Comparison of ENCODE assay signal across 29 cellular contexts in the genomic region with DNA sequence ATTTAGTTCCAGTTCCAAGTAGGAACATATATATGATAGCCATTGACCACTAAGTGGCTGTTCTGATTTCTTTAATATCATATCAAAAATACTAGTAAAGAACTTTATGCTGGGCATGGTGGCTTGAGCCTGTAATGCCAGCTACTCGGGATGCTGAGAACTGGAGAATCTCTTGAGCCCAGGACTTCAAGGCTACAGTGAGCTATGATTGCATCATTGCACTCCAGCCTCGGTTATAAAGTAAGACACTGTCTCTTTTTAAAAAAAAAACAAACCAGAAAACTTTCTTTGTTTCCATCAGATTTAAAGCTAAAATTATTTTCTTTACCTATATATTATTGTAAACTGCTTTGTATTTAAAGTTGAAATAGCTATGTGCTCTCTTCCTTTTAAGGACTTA.
"Had no signal": no experiment of that assay in that cellular context is flagged by ENCODE, and none has a peak within 500 bp of the region (broad histone marks: within the 10 kb centered on the region; RNA-seq: fewer than 3 reads in every experiment).

No MANE protein-coding gene starts in this region.

- H3K4me1 ChIP-seq: Peyer's patch, SJCRH30 had no signal

- H3K9me3 Mint-ChIP-seq: activated CD4-positive, alpha-beta memory T cell treated with anti-CD3 and anti-CD28 coated beads for 36 hours; activated CD4-positive, alpha-beta T cell treated with anti-CD3 and anti-CD28 coated beads, Interleukin-2, amount 10 ng/mL, durations not matched to agents 7 days and 5 days; activated naive CD8-positive, alpha-beta T cell treated with anti-CD3 and anti-CD28 coated beads, Interleukin-2, amount 10 ng/mL, durations not matched to agents 7 days and 5 days; activated T-helper 17 cell treated with anti-CD3 and anti-CD28 coated beads, Interleukin-2, amount 50 U/mL, for 72 hours; brain had no signal

- H3K4me3 ChIP-seq: Peyer's patch, SJCRH30 had no signal

- FAIRE-seq: astrocyte, colon had no signal

- H3K27ac Mint-ChIP-seq: activated CD4-positive, alpha-beta memory T cell treated with anti-CD3 and anti-CD28 coated beads for 36 hours; activated CD4-positive, alpha-beta T cell treated with anti-CD3 and anti-CD28 coated beads, Interleukin-2, amount 10 ng/mL, durations not matched to agents 7 days and 5 days; activated naive CD8-positive, alpha-beta T cell treated with anti-CD3 and anti-CD28 coated beads, Interleukin-2, amount 10 ng/mL, durations not matched to agents 7 days and 5 days; brain had no signal

- H3K27ac ChIP-seq: Peyer's patch, RWPE1, SJCRH30, VCaP had no signal

- H3K4me3 Mint-ChIP-seq: activated CD4-positive, alpha-beta memory T cell treated with anti-CD3 and anti-CD28 coated beads for 36 hours; activated CD4-positive, alpha-beta T cell treated with anti-CD3 and anti-CD28 coated beads, Interleukin-2, amount 10 ng/mL, durations not matched to agents 7 days and 5 days; activated naive CD8-positive, alpha-beta T cell treated with anti-CD3 and anti-CD28 coated beads, Interleukin-2, amount 10 ng/mL, durations not matched to agents 7 days and 5 days; activated T-helper 17 cell treated with anti-CD3 and anti-CD28 coated beads, Interleukin-2, amount 50 U/mL, for 72 hours; brain had no signal

- DNase-seq: activated CD4-positive, alpha-beta memory T cell treated with anti-CD3 and anti-CD28 coated beads for 36 hours; activated CD4-positive, alpha-beta T cell treated with anti-CD3 and anti-CD28 coated beads, Interleukin-2, amount 10 ng/mL, durations not matched to agents 7 days and 5 days; activated CD4-positive, CD25-positive, alpha-beta regulatory T cell; activated CD8-positive, alpha-beta memory T cell treated with anti-CD3 and anti-CD28 coated beads for 24 hours; activated gamma-delta T cell treated with Interleukin-2 at 50 U/mL for 16 hours; activated naive CD4-positive, alpha-beta T cell treated with anti-CD3 and anti-CD28 coated beads, Interleukin-2, amount 50 U/mL, for 16 hours; activated naive CD8-positive, alpha-beta T cell treated with anti-CD3 and anti-CD28 coated beads, Interleukin-2, amount 10 ng/mL, durations not matched to agents 7 days and 5 days; activated T-cell treated with anti-CD3 and anti-CD28 coated beads for 4 hours; activated T-cell treated with anti-CD3 and anti-CD28 coated beads, Interleukin-2, amount 50 U/mL, for 48 hours; amygdala; cerebellar nuclear complex; Karpas-422; MM.1S; NCI-H1105 treated with DMSO at 0.1 percent for 48 hours; NCI-H1436 treated with DMSO at 0.1 percent for 48 hours; NCI-H187 treated with DMSO at 0.1 percent for 48 hours; NCI-H2081 treated with DMSO at 0.1 percent for 48 hours; NCI-H446; NCI-H524; Peyer's patch; Right ventricle myocardium superior; SJCRH30; SW 1271 had no signal

- H3K4me1 Mint-ChIP-seq: activated T-helper 17 cell treated with anti-CD3 and anti-CD28 coated beads, Interleukin-2, amount 50 U/mL, for 72 hours; brain had no signal

- H3K27me3 Mint-ChIP-seq: activated CD4-positive, alpha-beta memory T cell treated with anti-CD3 and anti-CD28 coated beads for 36 hours; activated CD4-positive, alpha-beta T cell treated with anti-CD3 and anti-CD28 coated beads, Interleukin-2, amount 10 ng/mL, durations not matched to agents 7 days and 5 days; activated naive CD8-positive, alpha-beta T cell treated with anti-CD3 and anti-CD28 coated beads, Interleukin-2, amount 10 ng/mL, durations not matched to agents 7 days and 5 days; activated T-helper 17 cell treated with anti-CD3 and anti-CD28 coated beads, Interleukin-2, amount 50 U/mL, for 72 hours; brain had no signal

- H3K9me3 ChIP-seq: Peyer's patch, SJCRH30 had no signal

- H3K27me3 ChIP-seq: Peyer's patch, SJCRH30 had no signal
